10 cellular contexts compared by ENCODE assay signal in the genomic region with DNA sequence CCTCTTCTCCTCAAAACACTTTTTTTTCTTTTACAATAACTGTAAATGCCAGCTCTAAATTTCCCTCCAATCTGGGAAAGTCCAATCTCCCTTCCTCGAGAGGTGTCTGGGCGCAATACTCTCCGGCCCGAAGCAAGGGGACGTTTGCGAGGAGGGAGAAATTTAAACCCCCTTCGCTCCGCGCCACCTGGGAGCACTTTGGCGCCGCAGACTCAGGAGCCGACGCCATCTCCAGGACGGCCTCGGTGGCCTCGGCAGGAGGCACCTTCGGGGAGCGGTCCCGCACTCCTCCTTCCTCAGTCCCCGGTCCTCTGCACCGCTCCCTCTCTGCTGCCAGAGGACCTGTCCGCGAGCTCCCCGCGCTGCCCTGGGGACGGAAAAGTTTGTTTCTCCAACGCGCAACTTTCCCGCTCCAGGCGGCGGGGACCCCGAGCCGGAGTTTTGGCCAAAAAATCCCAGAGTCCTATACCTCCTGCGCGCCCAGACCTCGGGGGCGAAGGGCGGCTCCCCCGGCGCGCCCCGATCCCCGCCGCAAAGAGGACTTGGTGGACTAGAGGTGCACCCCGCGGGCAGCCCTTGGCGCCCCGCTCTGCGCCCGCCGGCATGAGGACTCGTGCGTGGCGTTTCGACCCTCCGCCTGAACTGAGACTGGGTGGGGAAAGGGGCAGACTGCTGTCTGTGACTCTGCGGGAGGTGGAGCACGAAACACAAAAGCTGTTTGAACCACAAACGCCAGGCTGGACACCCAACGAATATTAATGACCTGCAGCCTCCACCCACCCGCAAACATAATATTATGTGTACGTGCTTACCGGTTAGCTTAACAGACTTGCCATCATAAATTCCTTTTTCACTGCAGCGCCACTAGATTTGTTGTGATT.
DNase-seq lines count a peak whose midpoint lies in the region; ATAC-seq and TF ChIP-seq lines count a peak whose summit lies in the region.
"Had no signal": no experiment of that assay in that cellular context is flagged by ENCODE, and none has a peak within 500 bp of the region (broad histone marks: within the 10 kb centered on the region; RNA-seq: fewer than 3 reads in every experiment).

No MANE protein-coding gene starts in this region.

- no peak for ATAC-seq in GM21825 (IDR thresholded peaks at IDR 0.05; ENCODE audit: unreplicated experiment)

- H3K4me3 ChIP-seq in ectodermal cell (ENCODE audit: insufficient read depth, low read depth, low read length) (peak overlapping the region; percentile 46), vagina (no peak overlapping the region), suprapubic skin (no peak overlapping the region)
- H3K4me3 ChIP-seq: SJSA1 had no signal

- no peak for TF ChIP-seq EP300 in suprapubic skin (IDR thresholded peaks at IDR 0.05)

- H3K27me3 ChIP-seq in ectodermal cell (ENCODE audit: control insufficient read depth, insufficient read depth, low read length, poor library complexity, severe bottlenecking), result peaks cover 40% of the 10 kb centered on the region
- peaks cover 8% of the 10 kb centered on the region for H3K27me3 ChIP-seq in vagina
- peaks cover 64% of the 10 kb centered on the region for H3K27me3 ChIP-seq in suprapubic skin
- H3K27me3 ChIP-seq: SJSA1 had no signal

- 2 to 3% methylated on average over 64 of the region's 64 CpGs for WGBS in ectodermal cell, 2 experiments
- WGBS in suprapubic skin, result 7% methylated on average over 41 of the region's 64 CpGs

- H3K9me3 ChIP-seq in ectodermal cell (ENCODE audit: control insufficient read depth, low read length) (no peaks in the 10 kb centered on the region), vagina (no peaks in the 10 kb centered on the region), suprapubic skin (no peaks in the 10 kb centered on the region)
- H3K9me3 ChIP-seq: SJSA1 had no signal

- H3K4me1 ChIP-seq in ectodermal cell (ENCODE audit: control insufficient read depth, insufficient read depth, low read length) (peaks cover 10% of the 10 kb centered on the region), vagina (peaks cover 8% of the 10 kb centered on the region), suprapubic skin (peaks cover 7% of the 10 kb centered on the region)

- H3K27ac ChIP-seq in ectodermal cell (ENCODE audit: insufficient read depth, low read depth, low read length, poor library complexity, severe bottlenecking) (no peak overlapping the region), vagina (no peak overlapping the region), suprapubic skin (no peak overlapping the region)
- H3K27ac ChIP-seq: KMS-11, SJSA1 had no signal

- DNase-seq in AG20443 (ENCODE audit: low spot score) (peak; percentile 28), HT1080 (ENCODE audit: low read depth) (peak; percentile 21), myocyte (ENCODE audit: low read depth) (peak; percentile 18), nucleus accumbens (lab: John Stamatoyannopoulos, UW) (no peak), vagina (ENCODE audit: extremely low spot score in 2 of 2) (no peak), suprapubic skin (ENCODE audit: low spot score in 2 of 2) (no peak)

- TF ChIP-seq CTCF in vagina (IDR thresholded peaks at IDR 0.05) (no peak), suprapubic skin (IDR thresholded peaks at IDR 0.05) (no peak)

- no peaks in the 10 kb centered on the region for H3K36me3 ChIP-seq in ectodermal cell (ENCODE audit: control insufficient read depth, insufficient read depth, low read length)
- no peaks in the 10 kb centered on the region for H3K36me3 ChIP-seq in vagina
- H3K36me3 ChIP-seq in suprapubic skin, result no peaks in the 10 kb centered on the region

- TF ChIP-seq POLR2A in vagina (IDR thresholded peaks at IDR 0.05) (no peak), suprapubic skin (IDR thresholded peaks at IDR 0.05) (no peak)

- intact Hi-C loops in vagina (cut with DNase I), result no loop called here

Comparison
In these comparisons a context has a peak if more than half of its experiments do, and no peak if none do; other contexts are left out.
1. DNase-seq: peak in AG20443 (single experiment), HT1080 (single experiment) and myocyte (single experiment); none in nucleus accumbens (0 of 56), vagina (0 of 2) and suprapubic skin (0 of 2).